In the genomic region with DNA sequence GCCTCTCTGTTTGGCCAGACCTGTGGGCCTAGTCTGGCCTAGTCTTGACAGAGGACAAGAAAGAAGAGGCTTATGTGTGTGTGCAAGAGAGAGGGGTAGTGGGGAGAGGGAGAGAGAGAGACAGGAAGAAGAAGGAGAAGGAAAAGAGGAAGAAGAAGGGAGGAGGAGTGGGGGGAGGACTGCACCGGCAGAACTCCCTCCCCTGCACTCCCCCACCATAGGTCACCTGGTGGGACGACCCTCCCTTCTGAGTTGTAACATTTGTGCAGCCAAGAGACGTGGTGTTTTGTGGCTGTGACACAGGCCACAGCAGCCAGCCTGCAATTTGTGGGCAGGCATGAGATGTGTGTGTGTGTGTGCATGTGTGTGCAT, we compare ENCODE assay signal across 1 cellular context.
TF ChIP-seq lines count a peak whose summit lies in the region.

No MANE protein-coding gene starts in this region.

TF ChIP-seq in K562, 482 proteins besides CTCF, POLR2A, EP300 and RAD21:
- TF ChIP-seq, protein P1, sequence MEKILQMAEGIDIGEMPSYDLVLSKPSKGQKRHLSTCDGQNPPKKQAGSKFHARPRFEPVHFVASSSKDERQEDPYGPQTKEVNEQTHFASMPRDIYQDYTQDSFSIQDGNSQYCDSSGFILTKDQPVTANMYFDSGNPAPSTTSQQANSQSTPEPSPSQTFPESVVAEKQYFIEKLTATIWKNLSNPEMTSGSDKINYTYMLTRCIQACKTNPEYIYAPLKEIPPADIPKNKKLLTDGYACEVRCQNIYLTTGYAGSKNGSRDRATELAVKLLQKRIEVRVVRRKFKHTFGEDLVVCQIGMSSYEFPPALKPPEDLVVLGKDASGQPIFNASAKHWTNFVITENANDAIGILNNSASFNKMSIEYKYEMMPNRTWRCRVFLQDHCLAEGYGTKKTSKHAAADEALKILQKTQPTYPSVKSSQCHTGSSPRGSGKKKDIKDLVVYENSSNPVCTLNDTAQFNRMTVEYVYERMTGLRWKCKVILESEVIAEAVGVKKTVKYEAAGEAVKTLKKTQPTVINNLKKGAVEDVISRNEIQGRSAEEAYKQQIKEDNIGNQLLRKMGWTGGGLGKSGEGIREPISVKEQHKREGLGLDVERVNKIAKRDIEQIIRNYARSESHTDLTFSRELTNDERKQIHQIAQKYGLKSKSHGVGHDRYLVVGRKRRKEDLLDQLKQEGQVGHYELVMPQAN (IDR thresholded peaks at IDR 0.05; ENCODE audit: borderline replicate concordance) = no peak
- TF ChIP-seq ZNF263 (CRISPR knock-in tag; IDR thresholded peaks at IDR 0.05; ENCODE audit: borderline replicate concordance) (peak; percentile 83), ZNF444 (CRISPR knock-in tag; IDR thresholded peaks at IDR 0.05) (no peak), ZNF77 (CRISPR knock-in tag; IDR thresholded peaks at IDR 0.05) (no peak)
